In the genomic region with DNA sequence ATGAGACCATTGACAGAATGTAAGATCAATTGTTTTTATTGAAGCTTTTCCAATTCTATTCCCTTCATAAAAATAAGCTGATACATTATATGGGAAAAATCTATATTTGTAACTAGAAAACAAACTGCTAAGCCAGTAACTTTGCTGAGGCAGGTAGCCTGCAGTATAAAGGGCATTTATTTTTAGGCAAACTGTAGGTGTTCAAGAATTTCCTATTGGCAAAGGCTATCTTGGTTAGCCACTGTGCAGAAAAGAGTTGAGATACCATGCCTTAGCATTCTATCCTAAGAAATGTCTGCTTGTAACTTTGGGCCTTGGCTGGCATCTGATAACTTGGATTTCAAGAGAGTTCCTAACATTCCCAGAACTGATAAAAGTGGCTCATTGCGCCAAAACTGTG, we compare ENCODE assay signal across 19 cellular contexts. TPM values are rescaled to one million over a fixed set of nuclear protein-coding genes. Genes with fewer than 3 reads are reported as not detected.
"Had no signal": no experiment of that assay in that cellular context is flagged by ENCODE, and none has a peak within 500 bp of the region (broad histone marks: within the 10 kb centered on the region; RNA-seq: fewer than 3 reads in every experiment).

No MANE protein-coding gene starts in this region.

- H3K4me1 ChIP-seq: esophagus squamous epithelium, foreskin keratinocyte, right atrium auricular region, spleen, testis, tibial nerve, upper lobe of right lung, vagina had no signal

- H3K4me3 ChIP-seq: esophagus squamous epithelium, heart right ventricle, right atrium auricular region, spleen, testis, tibial nerve, upper lobe of right lung, vagina had no signal

- H3K36me3 ChIP-seq: esophagus squamous epithelium, heart right ventricle, neutrophil, right atrium auricular region, spleen, tibial nerve, upper lobe of right lung, vagina had no signal

- DNase-seq: esophagus squamous epithelium; foreskin keratinocyte; heart right ventricle; islet precursor cell; mesendoderm; naive thymus-derived CD8-positive, alpha-beta T cell; posterior cingulate gyrus; spleen; stimulated activated CD4-positive, alpha-beta T cell treated with anti-CD3 and anti-CD28 coated beads, Interleukin-15, amount 100 ng/mL, for 24 hours; stimulated activated CD4-positive, alpha-beta T cell treated with anti-CD3 and anti-CD28 coated beads, Interleukin-1b, Interleukin-23, amount 100 ng/mL, for 48 hours; stimulated activated CD4-positive, alpha-beta T cell treated with anti-CD3 and anti-CD28 coated beads, Interleukin-4, amount 100 ng/mL, for 24 hours; testis; upper lobe of right lung had no signal

- H3K27me3 ChIP-seq: esophagus squamous epithelium, foreskin keratinocyte, neutrophil, right atrium auricular region, spleen, testis, upper lobe of right lung, vagina had no signal

- H3K27ac ChIP-seq: esophagus squamous epithelium, foreskin keratinocyte, neutrophil, right atrium auricular region, spleen, testis, tibial nerve, upper lobe of right lung, vagina had no signal

- H3K9me3 ChIP-seq: esophagus squamous epithelium, heart right ventricle, neutrophil, right atrium auricular region, spleen, testis, tibial nerve, upper lobe of right lung, vagina had no signal

- ATAC-seq: foreskin keratinocyte; naive thymus-derived CD8-positive, alpha-beta T cell; stimulated activated memory B cell treated with anti-CD40 and anti-IgM and Interleukin-4, amounts not matched to agents 10 μg/mL and 1 μg/mL and 100 μg/mL, for 72 hours; upper lobe of right lung had no signal

RNA-seq across cellular contexts. Expression of a gene that starts 18.5 kb away (rescaled TPM):
- total RNA-seq: mononuclear cell; naive thymus-derived CD8-positive, alpha-beta T cell had no signal
- polyA plus RNA-seq: naive thymus-derived CD8-positive, alpha-beta T cell had no signal
